ENCODE assay signal across 35 cellular contexts in genomic region chr6:126570507-126570906, GRCh38.
"Had no signal": no experiment of that assay in that cellular context is flagged by ENCODE, and none has a peak within 500 bp of the region (broad histone marks: within the 10 kb centered on the region; RNA-seq: fewer than 3 reads in every experiment).

No MANE protein-coding gene starts in this region.

- DNase-seq: Karpas-422, Kasumi-1, MG63, MM.1S, MV-4-11, NCI-H1048, NCI-H1092, NCI-H1092 treated with DMSO at 0.1 percent for 48 hours, NCI-H1105, NCI-H1105 treated with DMSO at 0.1 percent for 48 hours, NCI-H1417, NCI-H1436, NCI-H1436 treated with DMSO at 0.1 percent for 48 hours, NCI-H146, NCI-H1694, NCI-H1694 treated with DMSO at 0.1 percent for 48 hours, NCI-H187, NCI-H187 treated with DMSO at 0.1 percent for 48 hours, NCI-H1930, NCI-H2029, NCI-H2029 treated with DMSO at 0.1 percent for 48 hours, NCI-H2081, NCI-H2081 treated with DMSO at 0.1 percent for 48 hours, NCI-H2107, NCI-H2171, NCI-H2171 treated with DMSO at 0.1 percent for 48 hours, NCI-H226, NCI-H345, NCI-H446, NCI-H446 treated with DMSO at 0.1 percent for 48 hours, NCI-H510A, NCI-H510A treated with DMSO at 0.1 percent for 48 hours, NCI-H524, NCI-H526, NCI-H526 treated with DMSO at 0.1 percent for 48 hours had no signal

- H3K4me3 ChIP-seq: MG63 had no signal

- H3K27me3 ChIP-seq: MG63 had no signal

- H3K9me3 ChIP-seq: MG63 had no signal

- H3K36me3 ChIP-seq: MG63 had no signal
